In genomic region chrX:12711435-12712040, GRCh38 we compare ENCODE assay signal across 16 cellular contexts.
DNase-seq lines count a peak whose midpoint lies in the region; ATAC-seq, FAIRE-seq and TF ChIP-seq lines count a peak whose summit lies in the region.
"Had no signal": no experiment of that assay in that cellular context is flagged by ENCODE, and none has a peak within 500 bp of the region (broad histone marks: within the 10 kb centered on the region; RNA-seq: fewer than 3 reads in every experiment).

No MANE protein-coding gene starts in this region.

- WGBS in esophagus squamous epithelium, 2 donors = 47 to 61% methylated on average over 2 to 3 of the region's 4 CpGs

- DNase-seq in NOMO-1 treated with dmso at 0.1 percent for 144 hours (lab: John Stamatoyannopoulos, UW; ENCODE audit: unreplicated experiment) (peak; percentile 39), astrocyte (ENCODE audit: low read depth) (no peak), DMS53 treated with DMSO at 0.1 percent for 48 hours (lab: John Stamatoyannopoulos, UW; ENCODE audit: unreplicated experiment) (no peak), NCI-H2029 treated with DMSO at 0.1 percent for 48 hours (lab: John Stamatoyannopoulos, UW) (no peak), esophagus squamous epithelium (lab: John Stamatoyannopoulos, UW) (no peak)
- DNase-seq in stimulated activated naive B cell treated with anti-CD40 and anti-IgM and Interleukin-4, amounts not matched to agents 10 μg/mL and 1 μg/mL and 100 μg/mL, for 72 hours = no peak
- DNase-seq: CD4-positive, CD25-positive, alpha-beta regulatory T cell; DMS53; GM23248 had no signal

- H3K4me3 Mint-ChIP-seq in astrocyte (ENCODE audit: unreplicated experiment) = no peak overlapping the region
- H3K4me3 Mint-ChIP-seq in stimulated activated naive B cell treated with anti-CD40 and anti-IgM and Interleukin-4, amounts not matched to agents 10 μg/mL and 1 μg/mL and 100 μg/mL, for 72 hours = peak overlapping the region in 1 of 2 donors; percentile 35
- H3K4me3 Mint-ChIP-seq: CD4-positive, CD25-positive, alpha-beta regulatory T cell had no signal

- H3K4me1 ChIP-seq in DOHH2 (ENCODE audit: control insufficient read depth, low read length) (peaks cover 23% of the 10 kb centered on the region), astrocyte (ENCODE audit: insufficient read depth, low read length) (no peaks in the 10 kb centered on the region), esophagus squamous epithelium (no peaks in the 10 kb centered on the region)

- H3K36me3 ChIP-seq in DOHH2 (ENCODE audit: control insufficient read depth, low read length) = no peaks in the 10 kb centered on the region
- no peaks in the 10 kb centered on the region for H3K36me3 ChIP-seq in astrocyte (ENCODE audit: insufficient read depth, low read length)
- H3K36me3 ChIP-seq in esophagus squamous epithelium = no peaks in the 10 kb centered on the region

- no peak for TF ChIP-seq CTCF in DOHH2 (IDR thresholded peaks at IDR 0.05; ENCODE audit: low read depth, low read length, poor library complexity, severe bottlenecking)
- TF ChIP-seq CTCF in astrocyte (IDR thresholded peaks at IDR 0.05; ENCODE audit: insufficient read depth, low read depth, low read length) = no peak
- TF ChIP-seq CTCF in esophagus squamous epithelium (IDR thresholded peaks at IDR 0.05) = no peak

- H3K27ac ChIP-seq in DOHH2 (ENCODE audit: low read depth, low read length) = peak overlapping the region; percentile 52
- no peak overlapping the region for H3K27ac ChIP-seq in astrocyte (ENCODE audit: low read depth, low read length)
- H3K27ac ChIP-seq in esophagus squamous epithelium = no peak overlapping the region
- H3K27ac ChIP-seq: GM23248, HL-60 had no signal

- H3K4me2 ChIP-seq in DOHH2 (ENCODE audit: low read length) = peak overlapping the region; percentile 49
- no peak overlapping the region for H3K4me2 ChIP-seq in astrocyte (ENCODE audit: low read length)

- H3K4me3 ChIP-seq in DOHH2 (ENCODE audit: low read length) = peak overlapping the region; percentile 29
- H3K4me3 ChIP-seq in astrocyte (ENCODE audit: insufficient read depth, low read depth, low read length) = no peak overlapping the region
- no peak overlapping the region for H3K4me3 ChIP-seq in esophagus squamous epithelium
- H3K4me3 ChIP-seq: GM12878, GM23248 had no signal

- no peak for TF ChIP-seq POLR2A in esophagus squamous epithelium (IDR thresholded peaks at IDR 0.05)

- no peaks in the 10 kb centered on the region for H3K9me3 Mint-ChIP-seq in astrocyte (ENCODE audit: unreplicated experiment)
- no peaks in the 10 kb centered on the region for H3K9me3 Mint-ChIP-seq in stimulated activated naive B cell treated with anti-CD40 and anti-IgM and Interleukin-4, amounts not matched to agents 10 μg/mL and 1 μg/mL and 100 μg/mL, for 72 hours

- ATAC-seq in stimulated activated naive B cell treated with anti-CD40 and anti-IgM and Interleukin-4, amounts not matched to agents 10 μg/mL and 1 μg/mL and 100 μg/mL, for 72 hours (replicated peaks) = peak; percentile 55 to 65
- ATAC-seq: GM12878, HCT116 had no signal

- H3K27me3 ChIP-seq in DOHH2 (ENCODE audit: control insufficient read depth, low read length) (no peaks in the 10 kb centered on the region), astrocyte (ENCODE audit: insufficient read depth, low read length) (no peaks in the 10 kb centered on the region), esophagus squamous epithelium (no peaks in the 10 kb centered on the region)

- H3K9me2 ChIP-seq in DOHH2 (replicated peaks; ENCODE audit: control insufficient read depth, low read length) = no peaks in the 10 kb centered on the region

- H3K9me3 ChIP-seq in DOHH2 (ENCODE audit: control insufficient read depth, insufficient read depth, low read length) (no peaks in the 10 kb centered on the region), astrocyte (ENCODE audit: insufficient read depth, low read depth, low read length) (no peaks in the 10 kb centered on the region), esophagus squamous epithelium (no peaks in the 10 kb centered on the region)

- H4K20me1 ChIP-seq in DOHH2 (ENCODE audit: control insufficient read depth, insufficient read depth, low read depth, low read length) (no peaks in the 10 kb centered on the region), astrocyte (ENCODE audit: insufficient read depth, low read length) (no peaks in the 10 kb centered on the region)

- intact Hi-C loops in esophagus squamous epithelium (cut with DNase I) = no loop called here

- H2AFZ ChIP-seq in astrocyte (ENCODE audit: low read depth, low read length) = no peak overlapping the region
- H2AFZ ChIP-seq: GM23248 had no signal

- FAIRE-seq in astrocyte (lab: Jason Lieb, UNC) = peak; percentile 82
- FAIRE-seq: A204.1, GM12878, GM18507, H54 had no signal

- H3K27ac Mint-ChIP-seq in astrocyte (ENCODE audit: unreplicated experiment) = no peak overlapping the region
- peak overlapping the region; percentile 73 for H3K27ac Mint-ChIP-seq in stimulated activated naive B cell treated with anti-CD40 and anti-IgM and Interleukin-4, amounts not matched to agents 10 μg/mL and 1 μg/mL and 100 μg/mL, for 72 hours
- H3K27ac Mint-ChIP-seq: CD4-positive, CD25-positive, alpha-beta regulatory T cell had no signal

- no peaks in the 10 kb centered on the region for H3K36me3 Mint-ChIP-seq in astrocyte (ENCODE audit: low read depth, unreplicated experiment)
- H3K36me3 Mint-ChIP-seq in stimulated activated naive B cell treated with anti-CD40 and anti-IgM and Interleukin-4, amounts not matched to agents 10 μg/mL and 1 μg/mL and 100 μg/mL, for 72 hours = no peaks in the 10 kb centered on the region
- H3K36me3 Mint-ChIP-seq: CD4-positive, CD25-positive, alpha-beta regulatory T cell had no signal

- H3K79me2 ChIP-seq in DOHH2 (ENCODE audit: control insufficient read depth, low read length) (no peaks in the 10 kb centered on the region), astrocyte (ENCODE audit: insufficient read depth, low read length) (no peaks in the 10 kb centered on the region)

- no peaks in the 10 kb centered on the region for H3K4me1 Mint-ChIP-seq in astrocyte (ENCODE audit: low read depth, unreplicated experiment)
- peaks cover 11 to 31% of the 10 kb centered on the region in 2 donors for H3K4me1 Mint-ChIP-seq in stimulated activated naive B cell treated with anti-CD40 and anti-IgM and Interleukin-4, amounts not matched to agents 10 μg/mL and 1 μg/mL and 100 μg/mL, for 72 hours
- H3K4me1 Mint-ChIP-seq: CD4-positive, CD25-positive, alpha-beta regulatory T cell had no signal

- no peaks in the 10 kb centered on the region for H3K27me3 Mint-ChIP-seq in astrocyte (ENCODE audit: low read depth, unreplicated experiment)
- H3K27me3 Mint-ChIP-seq in stimulated activated naive B cell treated with anti-CD40 and anti-IgM and Interleukin-4, amounts not matched to agents 10 μg/mL and 1 μg/mL and 100 μg/mL, for 72 hours = peaks cover 0 to 7% of the 10 kb centered on the region in 2 donors

- 0 out of 2 replicates have a peak, but pooled peaks cover 4% of the 10 kb centered on the region for H3F3A ChIP-seq in DOHH2 (ENCODE audit: control insufficient read depth, insufficient read depth)

- H3K9ac ChIP-seq in astrocyte (ENCODE audit: low read length) = no peak overlapping the region
- H3K9ac ChIP-seq: GM23248 had no signal
